In the genomic region with DNA sequence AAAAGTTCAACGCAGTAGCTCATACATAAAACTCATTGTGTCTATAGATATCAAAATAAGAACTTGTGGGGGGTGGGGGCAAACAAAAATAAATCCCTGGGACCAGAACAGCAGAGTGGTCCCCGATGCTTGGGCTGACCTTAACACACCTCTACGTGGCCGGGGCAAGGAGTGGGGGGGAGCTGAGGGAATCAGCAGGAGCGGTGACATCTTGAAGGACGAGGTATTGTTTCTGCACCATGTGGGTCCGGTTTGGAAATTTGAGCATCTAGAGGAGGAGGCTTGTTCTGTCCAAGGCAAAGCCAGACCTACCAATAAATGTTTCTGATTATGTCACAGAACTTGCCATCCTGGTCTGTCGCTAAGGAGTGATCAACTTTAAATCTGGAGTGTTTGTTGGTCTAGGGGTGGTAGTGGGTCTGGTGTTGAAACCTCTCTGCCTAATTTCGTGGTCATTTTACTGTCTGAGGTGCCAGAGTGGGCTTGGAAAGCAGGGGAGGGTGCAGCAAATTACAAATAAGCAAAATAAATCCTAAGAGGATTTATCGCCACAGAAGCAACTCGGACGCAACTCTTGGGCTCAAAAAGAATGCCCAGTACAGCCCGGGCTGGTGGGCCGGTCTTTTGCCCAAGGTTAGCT, we compare ENCODE assay signal across 8 cellular contexts. TPM values are rescaled to one million over a fixed set of nuclear protein-coding genes. Genes with fewer than 3 reads are reported as not detected.
A peak's percentile ranks its signal among the peaks of the same experiment; 100 is the strongest.
DNase-seq lines count a peak whose midpoint lies in the region; ATAC-seq and TF ChIP-seq lines count a peak whose summit lies in the region.

No MANE protein-coding gene starts in this region.

- no peak overlapping the region for H4K91ac ChIP-seq in IMR-90 (ENCODE audit: insufficient read depth, low read depth, low read length)

- peaks cover 12 to 29% of the 10 kb centered on the region in 2 experiments for H3K79me1 ChIP-seq in IMR-90 (ENCODE audit: low read depth in 1 of 2, low read length in 2 of 2)

- no TSS peak for BruUV-seq in IMR-90 (replicated peaks; lab: Mats Ljungman, UMichigan)

- no peak for TF ChIP-seq RAD21 in IMR-90 (IDR thresholded peaks at IDR 0.05; ENCODE audit: low read length)

- H3K14ac ChIP-seq in IMR-90 (replicated peaks; ENCODE audit: low read depth, low read length): no peak overlapping the region

- H2BK20ac ChIP-seq in IMR-90 (ENCODE audit: low read depth, low read length): no peak overlapping the region

- peak; percentile 10 for ATAC-seq in IMR-90 (ENCODE audit: low read depth)
- ATAC-seq in HG03139 (IDR thresholded peaks at IDR 0.05; ENCODE audit: unreplicated experiment): no peak

- no peak overlapping the region for H2BK15ac ChIP-seq in IMR-90 (ENCODE audit: low read depth, low read length)

- WGBS in IMR-90 (ENCODE audit: extremely low coverage in 2 of 2, insufficient read length in 1 of 2), 2 experiments: no CpG with 5 or more reads among the region's 14 CpGs

- peak overlapping the region; percentile 95 for H2AFZ ChIP-seq in IMR-90 (replicated peaks; ENCODE audit: low read length, poor library complexity)

- peak overlapping the region; percentile 51; the same call in 1 of the 2 replicates for H2AK5ac ChIP-seq in IMR-90 (ENCODE audit: low read depth, low read length)

- POLR2A ChIA-PET in AG04450 (lab: Yijun Ruan, JAX) (no interaction called here), IMR-90 (lab: Charles Lee; ENCODE audit: unreplicated experiment) (interaction anchor here (0.6 kb wide), 1 partner anchor 100 kb away, joined by 3 read pairs; no protein-coding TSS in a partner anchor)

- H4K20me1 ChIP-seq in IMR-90 (ENCODE audit: insufficient read depth, low read length): peaks cover 27% of the 10 kb centered on the region; the same call in 1 of the 2 replicates

- no peak for DNase-seq in AG04450 (ENCODE audit: low read depth, low spot score)
- DNase-seq in IMR-90: no peak
- DNase-seq in cardiac fibroblast (ENCODE audit: low read depth in 2 of 2): peak; percentile 6 to 17
- DNase-seq in putamen (ENCODE audit: low spot score): no peak
- no peak for DNase-seq in NCI-H524 (lab: John Stamatoyannopoulos, UW)
- no peak for DNase-seq in HuH-7.5 (ENCODE audit: low spot score)

- H3K23ac ChIP-seq in IMR-90 (ENCODE audit: low read depth, low read length): no peak overlapping the region; the same call in 1 of the 2 replicates

- no peak overlapping the region for H2BK5ac ChIP-seq in IMR-90 (ENCODE audit: low read depth, low read length, poor library complexity, severe bottlenecking)

- CTCF ChIA-PET in AG04450 (lab: Charles Lee) (no interaction called here), IMR-90 (lab: Yijun Ruan, JAX) (no interaction called here)

- no peak for TF ChIP-seq POLR2A in IMR-90 (IDR thresholded peaks at IDR 0.05; ENCODE audit: low read depth, low read length)

- peak overlapping the region; percentile 60 for H3K4me2 ChIP-seq in IMR-90 (ENCODE audit: low read depth, low read length)

- no peak overlapping the region for H3K18ac ChIP-seq in IMR-90 (ENCODE audit: low read depth, low read length)

- intact Hi-C loops in IMR-90 (cut with micrococcal nuclease): loop anchor here (5.0 to 10.0 kb wide), 2 partner anchors 205 to 367 kb away; no protein-coding TSS in a partner anchor

- H3K27me3 ChIP-seq in AG04450 (ENCODE audit: control insufficient read depth, insufficient read depth, low read length) (peaks cover 6% of the 10 kb centered on the region), IMR-90 (ENCODE audit: control insufficient read depth, insufficient read depth, low read length) (peaks cover 14% of the 10 kb centered on the region), mononuclear cell (ENCODE audit: insufficient read depth, low read length) (peaks cover 4% of the 10 kb centered on the region)

- no peak for TF ChIP-seq CTCF in AG04450 (IDR thresholded peaks at IDR 0.05; ENCODE audit: low read depth, low read length)
- no peak for TF ChIP-seq CTCF in IMR-90 (conservative IDR thresholded peaks at IDR 0.05; ENCODE audit: low read depth, low read length)
- no peak for TF ChIP-seq CTCF in cardiac fibroblast (IDR thresholded peaks at IDR 0.05; ENCODE audit: low read depth, low read length)

- dilution Hi-C loops in IMR-90 (cut with HindIII; ENCODE audit: low sequenced_read_pairs, unreplicated experiment): no loop called here

- H3K56ac ChIP-seq in IMR-90 (ENCODE audit: extremely low read depth, insufficient read depth, low read length): no peak overlapping the region

- peak overlapping the region; percentile 26; the same call in 1 of the 2 replicates for H3K4ac ChIP-seq in IMR-90 (ENCODE audit: low read depth, low read length)

- peak overlapping the region; percentile 82 for H3K4me3 ChIP-seq in AG04450 (ENCODE audit: low read depth, low read length)
- peak overlapping the region; percentile 88 for H3K4me3 ChIP-seq in IMR-90 (ENCODE audit: insufficient read depth, low read depth, low read length)
- peak overlapping the region; percentile 60 to 80 for H3K4me3 ChIP-seq in cardiac fibroblast (replicated peaks in 1 of 2; ENCODE audit: low read depth in 2 of 2, low read length in 2 of 2)
- H3K4me3 ChIP-seq in mononuclear cell (ENCODE audit: low read length): peak overlapping the region; percentile 83

- H4K8ac ChIP-seq in IMR-90 (ENCODE audit: low read depth in 2 of 2, low read length in 2 of 2): peak overlapping the region in 1 of 2 experiments; percentile 57; a peak in 1 of 4 replicates

- no peak overlapping the region; the same call in 1 of the 2 replicates for H3K9ac ChIP-seq in IMR-90 (ENCODE audit: low read depth, low read length)

- H2BK120ac ChIP-seq in IMR-90 (ENCODE audit: low read depth, low read length): no peak overlapping the region

- no peak overlapping the region for H4K5ac ChIP-seq in IMR-90 (ENCODE audit: low read depth, low read length)

- in situ Hi-C loops in IMR-90 (cut with MboI; ENCODE audit: low sequenced_read_pairs): no loop called here

- H3K27ac ChIP-seq in AG04450 (ENCODE audit: low read depth, low read length) (no peak overlapping the region), IMR-90 (ENCODE audit: insufficient read depth, low read length) (no peak overlapping the region; the same call in 1 of the 2 replicates)

- H3K9me3 ChIP-seq in AG04450 (ENCODE audit: control insufficient read depth, insufficient read depth, low read length): peaks cover 3% of the 10 kb centered on the region; the same call in 1 of the 2 replicates
- no peaks in the 10 kb centered on the region for H3K9me3 ChIP-seq in IMR-90 (ENCODE audit: control insufficient read depth, insufficient read depth, low read length)
- no peaks in the 10 kb centered on the region for H3K9me3 ChIP-seq in mononuclear cell (ENCODE audit: low read depth, low read length)

- H3K4me1 ChIP-seq in IMR-90 (ENCODE audit: control insufficient read depth, insufficient read depth, low read length) (peaks cover 2% of the 10 kb centered on the region), mononuclear cell (ENCODE audit: insufficient read depth, low read length) (peaks cover 32% of the 10 kb centered on the region)

- 0 out of 2 replicates have a peak, but pooled peaks cover 3% of the 10 kb centered on the region for H3K9me1 ChIP-seq in IMR-90 (ENCODE audit: insufficient read depth, low read length)

- H3K36me3 ChIP-seq in IMR-90 (ENCODE audit: control insufficient read depth, insufficient read depth, low read length): no peaks in the 10 kb centered on the region

- H2AK9ac ChIP-seq in IMR-90 (replicated peaks; ENCODE audit: low read depth, low read length, poor library complexity): peak overlapping the region; percentile 17

TF ChIP-seq in IMR-90, 13 proteins besides CTCF, POLR2A, EP300 and RAD21:
- no peak for TF ChIP-seq MXI1 (IDR thresholded peaks at IDR 0.05; ENCODE audit: borderline replicate concordance, low read depth, low read length)
- TF ChIP-seq CHD1 (IDR thresholded peaks at IDR 0.05; ENCODE audit: low read depth, low read length): no peak
- TF ChIP-seq NFE2L2 (IDR thresholded peaks at IDR 0.05; ENCODE audit: low read depth, low read length): no peak

RNA-seq across cellular contexts. Expression of gene RAPGEF2, which starts 0.8 kb away (rescaled TPM):
- polyA plus RNA-seq in AG04450 (2011; rRNA removed): 40.3 and 51.5 TPM in 2 replicates
- polyA minus RNA-seq in AG04450 (2011; rRNA and poly(A)+ RNA removed): 101 and 103 TPM in 2 replicates
- 109 and 126 TPM in 2 replicates for total RNA-seq in IMR-90 (2012; rRNA removed)
- 25.6 and 27.6 TPM in 2 replicates for polyA plus RNA-seq in IMR-90 (2012; rRNA removed)
- polyA plus RNA-seq in IMR-90 (2012; cell fraction: cytosol; rRNA removed): 7.5 and 8.0 TPM in 2 replicates
- polyA plus RNA-seq in IMR-90 (2012; cell fraction: nucleus; rRNA removed; ENCODE audit: low replicate concordance): 19.5 and 127 TPM in 2 replicates
- total RNA-seq in mononuclear cell: 57.9 TPM

Comparison
In these comparisons a context has a peak if more than half of its experiments do, and no peak if none do; other contexts are left out.
1. DNase-seq: peak in cardiac fibroblast (2 of 2); none in AG04450 (single experiment), IMR-90 (single experiment), putamen (single experiment), NCI-H524 (0 of 2) and HuH-7.5 (single experiment).
2. Peak in every context shown above with its lines, with median percentiles within 50 percentile points of each other: H3K4me3 ChIP-seq.